8 cellular contexts compared by ENCODE assay signal in the genomic region with DNA sequence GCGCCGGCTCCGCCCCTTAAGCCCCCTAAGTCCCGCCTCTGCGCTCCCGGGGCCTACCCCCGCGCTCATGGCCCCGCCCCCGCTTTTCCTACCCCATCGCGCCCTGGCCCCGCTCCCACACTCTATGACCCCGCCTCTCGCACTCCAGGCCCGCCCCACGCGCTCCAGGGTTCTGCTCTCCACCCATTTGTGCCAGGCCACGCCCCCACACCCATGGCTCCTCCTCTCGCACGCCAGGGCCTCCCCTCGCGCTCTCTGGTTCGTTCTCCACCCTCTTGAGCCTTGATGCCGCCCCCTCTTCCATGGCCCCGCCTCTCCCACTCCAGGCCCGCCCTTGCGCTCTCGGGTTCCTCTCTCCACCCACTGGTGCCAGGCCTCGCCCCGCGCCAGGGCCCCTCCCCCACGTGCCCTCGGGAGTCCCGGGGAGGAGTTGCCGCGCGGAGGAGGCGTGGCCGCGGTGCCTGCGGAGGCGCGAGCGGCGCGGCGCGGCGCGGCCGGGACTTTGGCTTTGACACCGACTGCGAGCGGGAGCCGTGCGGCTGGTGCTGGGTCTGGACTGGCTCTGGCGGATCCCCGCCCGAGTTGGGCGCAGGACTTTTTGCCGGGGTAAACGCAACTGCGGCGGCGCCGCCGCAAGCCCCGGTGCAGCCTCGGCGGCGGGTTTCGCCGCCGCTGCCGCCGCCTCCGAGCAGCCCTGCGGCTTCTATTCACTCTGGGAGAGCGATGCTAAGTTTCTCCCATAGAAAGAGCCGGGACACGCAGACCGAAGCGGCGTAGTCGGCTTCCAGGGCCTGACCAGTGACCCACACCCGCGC. TPM values are rescaled to one million over a fixed set of nuclear protein-coding genes. Genes with fewer than 3 reads are reported as not detected.
DNase-seq lines count a peak whose midpoint lies in the region; ATAC-seq and TF ChIP-seq lines count a peak whose summit lies in the region.

EEPD1 (plus strand) TSS at position 499 of the 815 bp plus-strand sequence. CDS start 1,071 bp downstream, outside the sequence.

- peak within 1 kb of the TSS; percentile 85 for H2AFZ ChIP-seq in OCI-LY3 (ENCODE audit: low read depth, low read length)

- peak within 1 kb of the TSS; percentile 93 for H3K4me3 Mint-ChIP-seq in Calu3 (ENCODE audit: low read depth, unreplicated experiment)
- H3K4me3 Mint-ChIP-seq in endothelial cell (ENCODE audit: unreplicated experiment), result peak within 1 kb of the TSS; percentile 87
- peak within 1 kb of the TSS; percentile 79 for H3K4me3 Mint-ChIP-seq in mesothelial cell of epicardium

- peak within 1 kb of the TSS; percentile 98 for H3K4me2 ChIP-seq in OCI-LY3 (ENCODE audit: low read length)

- H3K36me3 Mint-ChIP-seq in Calu3 (ENCODE audit: insufficient read depth, unreplicated experiment) (peaks cover 56% of the 10 kb centered on the region), endothelial cell (ENCODE audit: low read depth, unreplicated experiment) (peaks cover 7% of the 10 kb centered on the region), mesothelial cell of epicardium (peaks cover 5% of the 10 kb centered on the region)

- H3K9me3 ChIP-seq in HUES64 (ENCODE audit: insufficient read depth, low read depth, low read length) (no peaks in the 10 kb centered on the region), OCI-LY3 (ENCODE audit: insufficient read depth, low read length) (no peaks in the 10 kb centered on the region)

- H3K4me1 Mint-ChIP-seq in Calu3 (ENCODE audit: low read depth, unreplicated experiment) (peaks cover 57% of the 10 kb centered on the region), endothelial cell (ENCODE audit: unreplicated experiment) (peaks cover 29% of the 10 kb centered on the region), mesothelial cell of epicardium (peaks cover 58% of the 10 kb centered on the region)

- peak; percentile 100 for DNase-seq in Calu3
- DNase-seq in activated CD8-positive, alpha-beta memory T cell treated with anti-CD3 and anti-CD28 coated beads, Interleukin-2, amount 50 U/mL, for 48 hours, result peak; percentile 99
- DNase-seq in endothelial cell (ENCODE audit: low spot score), result peak; percentile 99
- DNase-seq in mesothelial cell of epicardium (ENCODE audit: low spot score in 2 of 2, unreplicated experiment in 2 of 2), result peak; percentile 97 to 100
- DNase-seq in stimulated activated CD8-positive, alpha-beta memory T cell treated with anti-CD3 and anti-CD28 coated beads, Interleukin-15, amount 100 ng/mL, for 4 hours (ENCODE audit: low read depth in 2 of 2), result peak; percentile 99 to 100

- H3K9ac ChIP-seq in HUES64 (ENCODE audit: low read depth, low read length) (peak within 1 kb of the TSS; percentile 60), OCI-LY3 (ENCODE audit: low read length) (peak within 1 kb of the TSS; percentile 61)

- CTCF ChIA-PET in Calu3 (lab: Charles Lee), result interaction anchor here (0.6 to 1.4 kb wide), 3 partner anchors 17 to 107 kb away, joined by 3 read pairs; no protein-coding TSS in a partner anchor

- H3K4me1 ChIP-seq in HUES64 (ENCODE audit: insufficient read depth, low read length) (peaks cover 16% of the 10 kb centered on the region), OCI-LY3 (ENCODE audit: low read length) (peaks cover 4% of the 10 kb centered on the region; the same call in 1 of the 2 replicates)

- H3K9me3 Mint-ChIP-seq in Calu3 (ENCODE audit: low read depth, unreplicated experiment), result no peaks in the 10 kb centered on the region
- no peaks in the 10 kb centered on the region for H3K9me3 Mint-ChIP-seq in endothelial cell (ENCODE audit: unreplicated experiment)
- peaks cover 4% of the 10 kb centered on the region for H3K9me3 Mint-ChIP-seq in mesothelial cell of epicardium

- H3K27ac Mint-ChIP-seq in Calu3 (ENCODE audit: unreplicated experiment) (peak within 1 kb of the TSS; percentile 74), endothelial cell (ENCODE audit: unreplicated experiment) (peak within 1 kb of the TSS; percentile 74), mesothelial cell of epicardium (peak within 1 kb of the TSS; percentile 75)

- no peaks in the 10 kb centered on the region for H3K79me2 ChIP-seq in OCI-LY3 (ENCODE audit: low read length)

- intact Hi-C loops in Calu3 (cut with micrococcal nuclease; ENCODE audit: unreplicated experiment), result loop anchor here (2.0 to 5.0 kb wide), 3 partner anchors 24 to 116 kb away; no protein-coding TSS in a partner anchor

- TF ChIP-seq CTCF in Calu3 (IDR thresholded peaks at IDR 0.05; ENCODE audit: unreplicated experiment), result peak; percentile 11
- no peak for TF ChIP-seq CTCF in OCI-LY3 (IDR thresholded peaks at IDR 0.05; ENCODE audit: low read depth, low read length)
- TF ChIP-seq CTCF in endothelial cell (IDR thresholded peaks at IDR 0.05; ENCODE audit: unreplicated experiment), result no peak
- no peak for TF ChIP-seq CTCF in mesothelial cell of epicardium (IDR thresholded peaks at IDR 0.05; ENCODE audit: unreplicated experiment)

- H3K36me3 ChIP-seq in HUES64 (ENCODE audit: insufficient read depth, low read length) (no peaks in the 10 kb centered on the region), OCI-LY3 (replicated peaks; ENCODE audit: low read depth, low read length) (no peaks in the 10 kb centered on the region)

- under 1% methylated on average over 88 of the region's 88 CpGs for WGBS in HUES64

- no peaks in the 10 kb centered on the region for H3K27me3 Mint-ChIP-seq in Calu3 (ENCODE audit: unreplicated experiment)
- peaks cover 4% of the 10 kb centered on the region for H3K27me3 Mint-ChIP-seq in endothelial cell (ENCODE audit: unreplicated experiment)
- H3K27me3 Mint-ChIP-seq in mesothelial cell of epicardium (ENCODE audit: low read depth), result no peaks in the 10 kb centered on the region

- BruUV-seq in Calu3 (replicated peaks; lab: Mats Ljungman, UMichigan), result no TSS peak

- H3K27ac ChIP-seq in HUES64 (ENCODE audit: low read depth, low read length) (peak within 1 kb of the TSS; percentile 50; the same call in 1 of the 2 replicates), OCI-LY3 (ENCODE audit: low read length) (no peak within 1 kb of the TSS)

- H3K4me3 ChIP-seq in HUES64 (ENCODE audit: low read length) (peak within 1 kb of the TSS; percentile 74), OCI-LY3 (ENCODE audit: low read length) (peak within 1 kb of the TSS; percentile 84)

- H3K27me3 ChIP-seq in HUES64 (ENCODE audit: insufficient read depth, low read length) (peaks cover 32% of the 10 kb centered on the region), OCI-LY3 (ENCODE audit: low read depth, low read length) (no peaks in the 10 kb centered on the region)

- peak; percentile 98 for ATAC-seq in GM21515 (IDR thresholded peaks at IDR 0.05; ENCODE audit: unreplicated experiment)

- no peaks in the 10 kb centered on the region for H4K20me1 ChIP-seq in OCI-LY3 (ENCODE audit: insufficient read depth, low read length)

RNA-seq across cellular contexts. Expression of gene EEPD1, which starts in this region (rescaled TPM):
- total RNA-seq in Calu3 (2022), result 48.8 and 55.5 TPM in 2 replicates
- 6.2 TPM for polyA plus RNA-seq in HUES64 (2013, experiment 1 of 2)
- polyA plus RNA-seq in HUES64 (2013, experiment 2 of 2), result 5.6 TPM
- total RNA-seq in endothelial cell (ENCODE audit: unreplicated experiment), result 12.6 TPM
- total RNA-seq in mesothelial cell of epicardium, result 18.0 to 21.8 TPM (median 20.1 TPM) in 3 replicates
